ENCODE assay signal across 8 cellular contexts in the genomic region with DNA sequence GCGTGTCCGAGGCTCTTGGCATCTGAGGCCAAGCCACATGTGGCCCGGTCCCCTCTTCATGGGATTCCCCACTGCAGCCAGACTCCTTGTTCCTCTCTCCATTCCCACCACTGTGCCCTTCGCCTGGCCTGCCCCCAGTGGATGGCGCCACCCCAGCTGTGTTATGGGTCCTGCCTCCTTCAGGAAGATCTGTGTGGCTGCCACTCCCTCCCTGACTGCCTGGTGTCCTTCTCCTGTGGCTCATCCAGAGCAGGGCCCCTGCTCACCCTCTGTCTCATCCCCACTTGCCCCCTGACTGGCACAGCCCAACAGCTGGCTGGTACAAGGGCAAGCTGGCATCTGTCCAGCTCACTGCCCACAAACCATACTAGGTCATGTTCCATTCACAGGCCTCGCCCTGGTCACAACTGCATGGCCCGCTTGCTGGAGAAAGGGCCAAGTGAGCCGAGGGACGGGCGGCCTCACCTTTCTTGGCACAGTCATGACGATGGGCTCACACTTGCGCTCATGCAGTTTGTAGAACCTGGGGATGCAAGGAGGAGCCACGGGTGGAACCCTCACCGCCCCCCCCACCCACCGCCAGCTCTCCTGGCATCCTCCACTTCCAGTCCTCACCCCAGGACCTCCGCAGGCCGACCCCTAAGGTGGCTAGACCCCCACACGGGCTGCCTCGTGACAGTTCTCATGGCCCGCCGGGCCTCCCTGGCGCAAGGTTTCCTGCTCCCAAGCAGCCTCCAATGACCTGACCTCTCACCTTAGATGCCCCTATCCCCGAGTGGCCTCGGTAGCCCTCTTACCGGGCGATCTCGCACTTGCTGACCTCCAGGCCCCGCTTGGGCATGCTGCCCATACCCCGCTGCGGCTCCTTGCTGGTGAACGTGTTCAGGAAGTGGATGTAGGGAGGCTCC. TPM values are rescaled to one million over a fixed set of nuclear protein-coding genes. Genes with fewer than 3 reads are reported as not detected.
DNase-seq lines count a peak whose midpoint lies in the region; ATAC-seq and TF ChIP-seq lines count a peak whose summit lies in the region.

No MANE protein-coding gene starts in this region.

- H3K36me3 ChIP-seq in Panc1 (ENCODE audit: control insufficient read depth, insufficient read depth, low read length): peaks cover 2% of the 10 kb centered on the region; the same call in 1 of the 2 replicates
- peaks cover 38% of the 10 kb centered on the region for H3K36me3 ChIP-seq in neutrophil

- H3K4me3 ChIP-seq in Panc1 (ENCODE audit: low read depth in 2 of 2, low read length in 2 of 2) (no peak overlapping the region), coronary artery (no peak overlapping the region), neutrophil (ENCODE audit: low read depth in 1 of 2, low read length in 1 of 2) (no peak overlapping the region)

- POLR2A ChIA-PET in Panc1 (lab: Charles Lee): interaction anchor here (0.6 kb wide), 1 partner anchor 64 kb away, joined by 3 read pairs; no protein-coding TSS in a partner anchor

- CTCF ChIA-PET in Panc1 (lab: Charles Lee): interaction anchor here (0.6 to 0.9 kb wide), 3 partner anchors 12 to 26 kb away, joined by 3 read pairs; no protein-coding TSS in a partner anchor

- in situ Hi-C loops in Panc1 (cut with HindIII; ENCODE audit: low pct_unique_long_range_greater_than_20kb, low sequenced_read_pairs): no loop called here

- peaks cover 70% of the 10 kb centered on the region for H3K4me1 ChIP-seq in Panc1 (ENCODE audit: control insufficient read depth, insufficient read depth, low read length)
- H3K4me1 ChIP-seq in neutrophil (ENCODE audit: control insufficient read depth in 1 of 2, insufficient read depth in 1 of 2, low read depth in 1 of 2, low read length in 1 of 2): peaks cover 23 to 25% of the 10 kb centered on the region in 2 experiments

- H3K27me3 ChIP-seq in Panc1 (ENCODE audit: control insufficient read depth, insufficient read depth, low read length) (no peaks in the 10 kb centered on the region), neutrophil (no peaks in the 10 kb centered on the region)

- DNase-seq in GM03348 (ENCODE audit: low spot score): peak; percentile 48
- no peak for DNase-seq in Panc1 (ENCODE audit: low read depth, low spot score)
- DNase-seq in coronary artery (ENCODE audit: low spot score): no peak
- DNase-seq in NCI-H345 (lab: John Stamatoyannopoulos, UW): no peak
- no peak for DNase-seq in NCI-H1092 (lab: John Stamatoyannopoulos, UW)
- no peak for DNase-seq in iPS-NIHi7 (ENCODE audit: extremely low spot score)

- no peaks in the 10 kb centered on the region for H3K9me3 ChIP-seq in Panc1 (ENCODE audit: control insufficient read depth, insufficient read depth, low read depth, low read length)
- H3K9me3 ChIP-seq in neutrophil: no peaks in the 10 kb centered on the region

- no TSS peak for BruUV-seq in Panc1 (replicated peaks; lab: Mats Ljungman, UMichigan)

- H3K27ac ChIP-seq in 22Rv1 (peak overlapping the region; percentile 89), Panc1 (ENCODE audit: low read length) (peak overlapping the region; percentile 79; the same call in 1 of the 2 replicates), coronary artery (peak overlapping the region; percentile 61 to 74), neutrophil (peak overlapping the region; percentile 6)

- peak; percentile 43 for ATAC-seq in Panc1

- peak; percentile 39 for TF ChIP-seq CTCF in 22Rv1 (IDR thresholded peaks at IDR 0.05)
- no peak; the same call in 1 of the 2 replicates for TF ChIP-seq CTCF in Panc1 (IDR thresholded peaks at IDR 0.05)
- TF ChIP-seq CTCF in coronary artery (IDR thresholded peaks at IDR 0.05): no peak
- TF ChIP-seq CTCF in neutrophil (IDR thresholded peaks at IDR 0.05): no peak

- intact Hi-C loops in Panc1 (cut with micrococcal nuclease; ENCODE audit: unreplicated experiment): no loop called here

RNA-seq across cellular contexts. Expression of a gene that starts 2.1 kb away (rescaled TPM):
- total RNA-seq in Panc1 (2021; ENCODE audit: unreplicated experiment): 0.82 TPM
- 2.0 TPM for polyA plus RNA-seq in Panc1 (2012; ENCODE audit: insufficient read length)

RNA-seq across cellular contexts. Expression of a gene that starts 3.7 kb away (rescaled TPM):
- total RNA-seq in Panc1 (2021; ENCODE audit: unreplicated experiment): 158 TPM
- 244 TPM for polyA plus RNA-seq in Panc1 (2012; ENCODE audit: insufficient read length)

RNA-seq across cellular contexts. Expression of a gene that starts 11.3 kb away (rescaled TPM):
- 68.5 TPM for total RNA-seq in Panc1 (2021; ENCODE audit: unreplicated experiment)
- 87.9 TPM for polyA plus RNA-seq in Panc1 (2012; ENCODE audit: insufficient read length)

RNA-seq across cellular contexts. Expression of a gene that starts 13.0 kb away (rescaled TPM):
- total RNA-seq in Panc1 (2021; ENCODE audit: unreplicated experiment): not detected
- polyA plus RNA-seq in Panc1 (2012; ENCODE audit: insufficient read length): not detected

RNA-seq across cellular contexts. Expression of a gene that starts 15.6 kb away (rescaled TPM):
- not detected for total RNA-seq in Panc1 (2021; ENCODE audit: unreplicated experiment)
- polyA plus RNA-seq in Panc1 (2012; ENCODE audit: insufficient read length): 0.70 TPM

Comparison
In these comparisons a context has a peak if more than half of its experiments do, and no peak if none do; other contexts are left out.
1. H3K27ac ChIP-seq: peak in every context shown above with its lines; median percentile 89 in 22Rv1; 79 in Panc1; 68 in coronary artery; 6 in neutrophil.